31 cellular contexts compared by ENCODE assay signal in the genomic region with DNA sequence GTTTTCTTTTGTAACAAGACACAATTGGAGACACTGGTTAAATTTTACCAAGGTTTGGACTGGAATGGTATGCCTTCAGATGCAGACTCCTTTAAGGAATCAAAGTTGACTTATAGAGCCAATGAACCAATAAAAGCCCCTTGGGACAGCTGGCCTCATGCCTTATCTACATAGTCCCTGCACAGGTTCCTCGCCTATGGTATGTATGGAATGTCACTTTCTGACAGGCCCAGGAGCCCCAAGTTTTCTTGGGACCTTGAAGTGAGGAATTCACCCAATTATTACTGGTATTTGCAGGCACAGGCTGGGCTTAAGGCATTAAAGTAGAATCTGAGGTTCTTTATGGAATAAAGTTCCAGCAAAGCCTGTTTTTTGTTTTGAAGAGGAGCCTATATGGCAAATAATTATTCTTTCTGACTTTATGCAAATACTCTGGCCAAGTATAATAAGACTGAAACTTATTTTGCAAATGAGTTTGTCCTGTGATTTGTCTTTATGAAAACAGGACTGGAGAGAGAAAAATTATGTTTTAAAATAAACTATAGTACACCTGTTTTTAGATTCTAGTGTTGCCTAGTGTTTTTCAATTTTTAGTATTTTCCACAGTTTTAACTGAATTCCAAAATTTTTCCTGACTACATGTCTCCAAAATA. TPM values are rescaled to one million over a fixed set of nuclear protein-coding genes. Genes with fewer than 3 reads are reported as not detected.
"Had no signal": no experiment of that assay in that cellular context is flagged by ENCODE, and none has a peak within 500 bp of the region (broad histone marks: within the 10 kb centered on the region; RNA-seq: fewer than 3 reads in every experiment).

No MANE protein-coding gene starts in this region.

- H3K27ac Mint-ChIP-seq: activated CD4-positive, alpha-beta memory T cell treated with anti-CD3 and anti-CD28 coated beads, Interleukin-2, amount 10 ng/mL, durations not matched to agents 7 days and 5 days; activated CD4-positive, alpha-beta T cell treated with anti-CD3 and anti-CD28 coated beads, Interleukin-2, amount 10 ng/mL, durations not matched to agents 7 days and 5 days; activated naive CD4-positive, alpha-beta T cell treated with anti-CD3 and anti-CD28 coated beads, Interleukin-2, amount 10 ng/mL, durations not matched to agents 7 days and 5 days; activated naive CD8-positive, alpha-beta T cell treated with anti-CD3 and anti-CD28 coated beads, Interleukin-2, amount 10 ng/mL, durations not matched to agents 7 days and 5 days; activated T-cell treated with anti-CD3 and anti-CD28 coated beads, Interleukin-2, amount 50 U/mL, for 24 hours; dendritic cell treated with granulocyte-macrophage colony-stimulating factor and Interleukin-4, amounts not matched to agents 40 ng/mL and 50 ng/mL, for 4 days; nephron; stimulated activated naive CD8-positive, alpha-beta T cell treated with anti-CD3 and anti-CD28 coated beads, Interleukin-15, Interleukin-2, amounts not matched to agents 100 ng/mL and 50 ng/mL, for 24 hours; type B pancreatic cell had no signal

- H3K9me3 ChIP-seq: esophagus muscularis mucosa, heart right ventricle, neutrophil, right lobe of liver, thoracic aorta, uterus had no signal

- H3K4me1 ChIP-seq: uterus had no signal

- H3K4me3 Mint-ChIP-seq: activated CD4-positive, alpha-beta memory T cell treated with anti-CD3 and anti-CD28 coated beads, Interleukin-2, amount 10 ng/mL, durations not matched to agents 7 days and 5 days; activated CD4-positive, alpha-beta T cell treated with anti-CD3 and anti-CD28 coated beads, Interleukin-2, amount 10 ng/mL, durations not matched to agents 7 days and 5 days; activated naive CD4-positive, alpha-beta T cell treated with anti-CD3 and anti-CD28 coated beads, Interleukin-2, amount 10 ng/mL, durations not matched to agents 7 days and 5 days; activated naive CD8-positive, alpha-beta T cell treated with anti-CD3 and anti-CD28 coated beads, Interleukin-2, amount 10 ng/mL, durations not matched to agents 7 days and 5 days; activated T-cell treated with anti-CD3 and anti-CD28 coated beads, Interleukin-2, amount 50 U/mL, for 24 hours; dendritic cell treated with granulocyte-macrophage colony-stimulating factor and Interleukin-4, amounts not matched to agents 40 ng/mL and 50 ng/mL, for 4 days; nephron; stimulated activated naive CD8-positive, alpha-beta T cell treated with anti-CD3 and anti-CD28 coated beads, Interleukin-15, Interleukin-2, amounts not matched to agents 100 ng/mL and 50 ng/mL, for 24 hours; type B pancreatic cell had no signal

- H3K4me1 Mint-ChIP-seq: activated CD4-positive, alpha-beta memory T cell treated with anti-CD3 and anti-CD28 coated beads, Interleukin-2, amount 10 ng/mL, durations not matched to agents 7 days and 5 days; activated CD4-positive, alpha-beta T cell treated with anti-CD3 and anti-CD28 coated beads, Interleukin-2, amount 10 ng/mL, durations not matched to agents 7 days and 5 days; activated naive CD4-positive, alpha-beta T cell treated with anti-CD3 and anti-CD28 coated beads, Interleukin-2, amount 10 ng/mL, durations not matched to agents 7 days and 5 days; activated naive CD8-positive, alpha-beta T cell treated with anti-CD3 and anti-CD28 coated beads, Interleukin-2, amount 10 ng/mL, durations not matched to agents 7 days and 5 days had no signal

- H3K27me3 Mint-ChIP-seq: dendritic cell treated with granulocyte-macrophage colony-stimulating factor and Interleukin-4, amounts not matched to agents 40 ng/mL and 50 ng/mL, for 4 days; type B pancreatic cell had no signal

- H3K36me3 Mint-ChIP-seq: activated naive CD4-positive, alpha-beta T cell treated with anti-CD3 and anti-CD28 coated beads, Interleukin-2, amount 10 ng/mL, durations not matched to agents 7 days and 5 days; activated naive CD8-positive, alpha-beta T cell treated with anti-CD3 and anti-CD28 coated beads, Interleukin-2, amount 10 ng/mL, durations not matched to agents 7 days and 5 days; type B pancreatic cell had no signal

- H3K36me3 ChIP-seq: esophagus muscularis mucosa, heart right ventricle, left ventricle myocardium inferior, neutrophil, right lobe of liver, thoracic aorta, uterus had no signal

- DNase-seq: activated CD4-positive, alpha-beta memory T cell treated with anti-CD3 and anti-CD28 coated beads, Interleukin-2, amount 10 ng/mL, durations not matched to agents 7 days and 5 days; activated CD4-positive, alpha-beta T cell treated with anti-CD3 and anti-CD28 coated beads for 1 hour; activated CD4-positive, alpha-beta T cell treated with anti-CD3 and anti-CD28 coated beads, Interleukin-2, amount 10 ng/mL, durations not matched to agents 7 days and 5 days; activated CD8-positive, alpha-beta memory T cell treated with anti-CD3 and anti-CD28 coated beads, Interleukin-2, amount 50 U/mL, for 48 hours; activated gamma-delta T cell; activated naive CD4-positive, alpha-beta T cell treated with anti-CD3 and anti-CD28 coated beads, Interleukin-2, amount 10 ng/mL, durations not matched to agents 7 days and 5 days; activated naive CD8-positive, alpha-beta T cell treated with anti-CD3 and anti-CD28 coated beads, Interleukin-2, amount 10 ng/mL, durations not matched to agents 7 days and 5 days; activated T-cell treated with anti-CD3 and anti-CD28 coated beads, Interleukin-2, amount 50 U/mL, for 24 hours; amygdala; caudate nucleus; foreskin keratinocyte; heart right ventricle; kidney glomerular epithelial cell; left ventricle myocardium inferior; right lobe of liver; stimulated activated CD4-positive, alpha-beta T cell treated with anti-CD3 and anti-CD28 coated beads, Interleukin-2, amount 100 ng/mL, for 48 hours; uterus had no signal

- H3K4me3 ChIP-seq: esophagus muscularis mucosa, heart right ventricle, left ventricle myocardium inferior, right lobe of liver, thoracic aorta, uterus had no signal

- H3K27me3 ChIP-seq: esophagus muscularis mucosa, foreskin keratinocyte, neutrophil, right lobe of liver, uterus had no signal

- H3K9me3 Mint-ChIP-seq: activated CD4-positive, alpha-beta memory T cell treated with anti-CD3 and anti-CD28 coated beads, Interleukin-2, amount 10 ng/mL, durations not matched to agents 7 days and 5 days; activated CD4-positive, alpha-beta T cell treated with anti-CD3 and anti-CD28 coated beads, Interleukin-2, amount 10 ng/mL, durations not matched to agents 7 days and 5 days; activated naive CD4-positive, alpha-beta T cell treated with anti-CD3 and anti-CD28 coated beads, Interleukin-2, amount 10 ng/mL, durations not matched to agents 7 days and 5 days; activated naive CD8-positive, alpha-beta T cell treated with anti-CD3 and anti-CD28 coated beads, Interleukin-2, amount 10 ng/mL, durations not matched to agents 7 days and 5 days; dendritic cell treated with granulocyte-macrophage colony-stimulating factor and Interleukin-4, amounts not matched to agents 40 ng/mL and 50 ng/mL, for 4 days; stimulated activated naive CD8-positive, alpha-beta T cell treated with anti-CD3 and anti-CD28 coated beads, Interleukin-15, Interleukin-2, amounts not matched to agents 100 ng/mL and 50 ng/mL, for 24 hours; type B pancreatic cell had no signal

- H3K27ac ChIP-seq: esophagus muscularis mucosa, foreskin keratinocyte, heart right ventricle, left ventricle myocardium inferior, neutrophil, right lobe of liver, thoracic aorta, uterus had no signal

- ATAC-seq: foreskin keratinocyte, heart right ventricle, right lobe of liver had no signal

RNA-seq across cellular contexts. Expression of gene CPN1, which starts 47.8 kb away (rescaled TPM):
- total RNA-seq: activated CD4-positive, alpha-beta memory T cell treated with anti-CD3 and anti-CD28 coated beads, Interleukin-2, amount 10 ng/mL, durations not matched to agents 7 days and 5 days; activated CD4-positive, alpha-beta T cell treated with anti-CD3 and anti-CD28 coated beads, Interleukin-2, amount 10 ng/mL, durations not matched to agents 7 days and 5 days; activated naive CD8-positive, alpha-beta T cell treated with anti-CD3 and anti-CD28 coated beads, Interleukin-2, amount 10 ng/mL, durations not matched to agents 7 days and 5 days; esophagus muscularis mucosa; foreskin keratinocyte; heart right ventricle; left ventricle myocardium inferior; lung microvascular endothelial cell; mucosa of gallbladder; osteocyte; posterior vena cava; renal cortical epithelial cell; skeletal muscle tissue; subcutaneous adipose tissue; thoracic aorta; uterus had no signal
